37 cellular contexts compared by ENCODE assay signal in the genomic region with DNA sequence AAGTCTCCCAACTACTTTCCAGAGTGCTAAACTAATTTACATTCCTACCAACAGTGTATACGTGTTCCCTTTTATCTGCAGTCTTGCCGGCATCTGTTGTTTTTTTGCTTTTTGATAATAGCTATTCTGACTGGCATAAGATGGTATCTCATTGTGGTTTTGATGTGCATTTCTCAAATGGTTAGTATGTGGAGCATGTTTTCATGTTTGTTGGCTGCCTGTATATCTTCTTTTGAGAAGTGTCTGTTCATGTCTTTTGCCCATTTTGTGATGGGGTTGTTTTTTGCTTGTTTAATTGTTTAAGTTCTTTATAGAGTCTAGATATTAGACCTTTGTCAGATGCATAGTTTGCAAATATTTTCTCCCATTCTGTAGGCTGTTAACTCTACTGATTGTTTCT.
"Had no signal": no experiment of that assay in that cellular context is flagged by ENCODE, and none has a peak within 500 bp of the region (broad histone marks: within the 10 kb centered on the region; RNA-seq: fewer than 3 reads in every experiment).

No MANE protein-coding gene starts in this region.

- H3K4me1 Mint-ChIP-seq: activated B cell treated with CpG ODN at 0.5 μM for 24 hours; activated naive CD8-positive, alpha-beta T cell treated with anti-CD3 and anti-CD28 coated beads for 36 hours; activated T-helper 17 cell treated with anti-CD3 and anti-CD28 coated beads, Interleukin-2, amount 50 U/mL, for 72 hours; brain; central memory CD8-positive, alpha-beta T cell had no signal

- DNase-seq: activated B cell treated with CpG ODN at 0.5 μM for 24 hours; activated CD4-positive, alpha-beta memory T cell treated with anti-CD3 and anti-CD28 coated beads for 36 hours; activated CD4-positive, alpha-beta T cell treated with anti-CD3 and anti-CD28 coated beads for 4 hours; activated CD4-positive, alpha-beta T cell treated with anti-CD3 and anti-CD28 coated beads, Interleukin-2, amount 10 ng/mL, durations not matched to agents 24 days and 14 days; activated CD4-positive, alpha-beta T cell treated with anti-CD3 and anti-CD28 coated beads, Interleukin-2, amount 50 U/mL, for 1 hour; activated CD4-positive, alpha-beta T cell treated with anti-CD3 and anti-CD28 coated beads, Interleukin-2, amount 50 U/mL, for 4 hours; activated CD4-positive, CD25-positive, alpha-beta regulatory T cell treated with anti-CD3 and anti-CD28 coated beads, Interleukin-2, amount 50 U/mL, for 72 hours; activated CD8-positive, alpha-beta memory T cell treated with anti-CD3 and anti-CD28 coated beads, Interleukin-2, amount 50 U/mL, for 4 hours; activated CD8-positive, alpha-beta T cell treated with anti-CD3 and anti-CD28 coated beads for 36 hours; activated effector memory CD4-positive, alpha-beta T cell treated with anti-CD3 and anti-CD28 coated beads, Interleukin-2, amount 50 U/mL, for 16 hours; activated gamma-delta T cell treated with Interleukin-2 at 50 U/mL for 16 hours; activated naive CD4-positive, alpha-beta T cell; activated naive CD4-positive, alpha-beta T cell treated with anti-CD3 and anti-CD28 coated beads for 36 hours; activated naive CD4-positive, alpha-beta T cell treated with anti-CD3 and anti-CD28 coated beads, Interleukin-2, amount 50 U/mL, for 16 hours; activated naive CD8-positive, alpha-beta T cell treated with anti-CD3 and anti-CD28 coated beads for 36 hours; activated T-cell treated with anti-CD3 and anti-CD28 coated beads for 4 hours; activated T-cell treated with anti-CD3 and anti-CD28 coated beads, Interleukin-2, amount 50 U/mL, for 1 hour; activated T-cell treated with anti-CD3 and anti-CD28 coated beads, Interleukin-2, amount 50 U/mL, for 4 hours; activated T-cell treated with anti-CD3 and anti-CD28 coated beads, Interleukin-2, amount 50 U/mL, for 72 hours; adrenal gland; amygdala; anterior cingulate cortex; caudate nucleus; T-helper 1 cell; T-helper 9 cell had no signal

- H3K36me3 ChIP-seq: adrenal gland, ascending aorta, cardiac muscle cell had no signal

- FAIRE-seq: bronchial epithelial cell, TTC549 had no signal

- H3K27me3 Mint-ChIP-seq: activated B cell treated with CpG ODN at 0.5 μM for 24 hours; activated CD4-positive, alpha-beta memory T cell treated with anti-CD3 and anti-CD28 coated beads for 36 hours; activated CD8-positive, alpha-beta T cell treated with anti-CD3 and anti-CD28 coated beads for 36 hours; activated naive CD8-positive, alpha-beta T cell treated with anti-CD3 and anti-CD28 coated beads for 36 hours; activated T-helper 17 cell treated with anti-CD3 and anti-CD28 coated beads, Interleukin-2, amount 50 U/mL, for 72 hours; brain; central memory CD8-positive, alpha-beta T cell had no signal

- ATAC-seq: activated CD8-positive, alpha-beta T cell treated with anti-CD3 and anti-CD28 coated beads for 36 hours; activated naive CD4-positive, alpha-beta T cell treated with anti-CD3 and anti-CD28 coated beads, Interleukin-2, amount 50 U/mL, for 72 hours; activated T-cell treated with anti-CD3 and anti-CD28 coated beads, Interleukin-2, amount 50 U/mL, for 4 hours; activated T-cell treated with anti-CD3 and anti-CD28 coated beads, Interleukin-2, amount 50 U/mL, for 72 hours; activated T-helper 17 cell treated with anti-CD3 and anti-CD28 coated beads, Interleukin-2, amount 50 U/mL, for 72 hours had no signal

- H3K27ac Mint-ChIP-seq: activated B cell treated with CpG ODN at 0.5 μM for 24 hours; activated CD4-positive, alpha-beta memory T cell treated with anti-CD3 and anti-CD28 coated beads for 36 hours; activated CD4-positive, alpha-beta T cell treated with anti-CD3 and anti-CD28 coated beads, Interleukin-2, amount 10 ng/mL, durations not matched to agents 24 days and 14 days; activated CD8-positive, alpha-beta T cell treated with anti-CD3 and anti-CD28 coated beads for 36 hours; activated naive CD4-positive, alpha-beta T cell treated with anti-CD3 and anti-CD28 coated beads for 36 hours; activated naive CD4-positive, alpha-beta T cell treated with anti-CD3 and anti-CD28 coated beads, Interleukin-2, amount 50 U/mL, for 72 hours; activated naive CD8-positive, alpha-beta T cell treated with anti-CD3 and anti-CD28 coated beads for 36 hours; activated T-cell treated with anti-CD3 and anti-CD28 coated beads, Interleukin-2, amount 50 U/mL, for 72 hours; activated T-helper 1 cell treated with anti-CD3 and anti-CD28 coated beads, Interleukin-12 subunit alpha, Interleukin-12 subunit beta, Interleukin-2, Interleukin-4 antibody, amounts not matched to agents 30 ng/mL and 10 ng/mL and 1 ng/mL, durations not matched to agents 14 hours and 24 hours and 36 hours; activated T-helper 17 cell treated with anti-CD3 and anti-CD28 coated beads, Interleukin-2, amount 50 U/mL, for 72 hours; brain; T-helper 1 cell treated with Interleukin-12 subunit alpha and Interleukin-12 subunit beta and Interleukin-4 antibody, amounts not matched to agents 30 μg/mL and 1 μg/mL, for 36 hours; T-helper 2 cell treated with Interferon-gamma antibody and Interleukin-4, amounts not matched to agents 5 μg/mL and 100 μg/mL, for 36 hours had no signal

- H3K4me3 Mint-ChIP-seq: activated B cell treated with CpG ODN at 0.5 μM for 24 hours; activated CD4-positive, alpha-beta memory T cell treated with anti-CD3 and anti-CD28 coated beads for 36 hours; activated CD4-positive, alpha-beta T cell treated with anti-CD3 and anti-CD28 coated beads, Interleukin-2, amount 10 ng/mL, durations not matched to agents 24 days and 14 days; activated CD8-positive, alpha-beta T cell treated with anti-CD3 and anti-CD28 coated beads for 36 hours; activated naive CD4-positive, alpha-beta T cell treated with anti-CD3 and anti-CD28 coated beads for 36 hours; activated naive CD8-positive, alpha-beta T cell treated with anti-CD3 and anti-CD28 coated beads for 36 hours; activated T-cell treated with anti-CD3 and anti-CD28 coated beads, Interleukin-2, amount 50 U/mL, for 4 hours; activated T-cell treated with anti-CD3 and anti-CD28 coated beads, Interleukin-2, amount 50 U/mL, for 72 hours; activated T-helper 1 cell treated with anti-CD3 and anti-CD28 coated beads, Interleukin-12 subunit alpha, Interleukin-12 subunit beta, Interleukin-2, Interleukin-4 antibody, amounts not matched to agents 30 ng/mL and 10 ng/mL and 1 ng/mL, durations not matched to agents 14 hours and 24 hours and 36 hours; activated T-helper 17 cell treated with anti-CD3 and anti-CD28 coated beads, Interleukin-2, amount 50 U/mL, for 72 hours; brain; central memory CD8-positive, alpha-beta T cell; T-helper 1 cell treated with Interleukin-12 subunit alpha and Interleukin-12 subunit beta and Interleukin-4 antibody, amounts not matched to agents 30 μg/mL and 1 μg/mL, for 36 hours; T-helper 2 cell treated with Interferon-gamma antibody and Interleukin-4, amounts not matched to agents 5 μg/mL and 100 μg/mL, for 36 hours had no signal

- H3K27ac ChIP-seq: adrenal gland, ascending aorta, cardiac muscle cell, VCaP had no signal

- H3K27me3 ChIP-seq: adrenal gland, ascending aorta, cardiac muscle cell had no signal

- H3K4me1 ChIP-seq: adrenal gland, ascending aorta had no signal

- H3K4me3 ChIP-seq: adrenal gland, ascending aorta, cardiac muscle cell had no signal
